Comparison of ENCODE assay signal across 8 cellular contexts in genomic region chr3:123489400-123490004, GRCh38. TPM values are rescaled to one million over a fixed set of nuclear protein-coding genes. Genes with fewer than 3 reads are reported as not detected.
DNase-seq lines count a peak whose midpoint lies in the region; ATAC-seq and TF ChIP-seq lines count a peak whose summit lies in the region.

No MANE protein-coding gene starts in this region.

- TF ChIP-seq CTCF in HFF-Myc (IDR thresholded peaks at IDR 0.05; ENCODE audit: low read depth, low read length, missing control alignments) (peak; percentile 93), osteoblast (IDR thresholded peaks at IDR 0.05; ENCODE audit: extremely low read depth, low read depth, low read length) (peak; percentile 98)

- no peaks in the 10 kb centered on the region for H4K20me1 ChIP-seq in osteoblast (ENCODE audit: insufficient read depth, low read length)

- ATAC-seq in HG02938 (IDR thresholded peaks at IDR 0.05; ENCODE audit: unreplicated experiment), result no peak
- no peak for ATAC-seq in HG03439 (IDR thresholded peaks at IDR 0.05; ENCODE audit: unreplicated experiment)

- peaks cover 8% of the 10 kb centered on the region for H3K4me1 ChIP-seq in CD8-positive, alpha-beta memory T cell (ENCODE audit: insufficient read depth, low read length)
- no peaks in the 10 kb centered on the region for H3K4me1 ChIP-seq in osteoblast (ENCODE audit: insufficient read depth, low read length)

- H3K9me3 ChIP-seq in CD8-positive, alpha-beta memory T cell (ENCODE audit: low read length), result no peaks in the 10 kb centered on the region
- no peaks in the 10 kb centered on the region for H3K9me3 ChIP-seq in osteoblast (ENCODE audit: low read depth, low read length)

- H3K27me3 ChIP-seq in CD8-positive, alpha-beta memory T cell (ENCODE audit: insufficient read depth, low read length, poor library complexity, severe bottlenecking), result no peaks in the 10 kb centered on the region
- H3K27me3 ChIP-seq in osteoblast (ENCODE audit: insufficient read depth, low read length), result peaks cover 4% of the 10 kb centered on the region

- H3K4me3 ChIP-seq in CD8-positive, alpha-beta memory T cell (ENCODE audit: low read length), result no peak overlapping the region
- H3K4me3 ChIP-seq in HFF-Myc (replicated peaks; ENCODE audit: low read depth, low read length) (no peak overlapping the region), osteoblast (ENCODE audit: insufficient read depth, low read length) (no peak overlapping the region)

- H3K36me3 ChIP-seq in CD8-positive, alpha-beta memory T cell (ENCODE audit: insufficient read depth, low read length), result no peaks in the 10 kb centered on the region
- H3K36me3 ChIP-seq in osteoblast (ENCODE audit: insufficient read depth, low read length), result no peaks in the 10 kb centered on the region

- no peak overlapping the region for H3K27ac Mint-ChIP-seq in CD8-positive, alpha-beta memory T cell

- H3K9me3 Mint-ChIP-seq in CD8-positive, alpha-beta memory T cell, result no peaks in the 10 kb centered on the region

- DNase-seq in CD8-positive, alpha-beta memory T cell, result peak in 3 of 5 donors; percentile 8 to 13 (median 10)
- DNase-seq in HFF-Myc (ENCODE audit: extremely low read depth, low read depth), result peak; percentile 69
- DNase-seq in NOMO-1 treated with DMSO at 0.1 percent for 48 hours (lab: John Stamatoyannopoulos, UW; ENCODE audit: unreplicated experiment), result peak; percentile 30
- DNase-seq in activated T-cell treated with anti-CD3 and anti-CD28 coated beads, Interleukin-2, amount 50 U/mL, for 48 hours, result peak; percentile 65
- peak; percentile 38 for DNase-seq in foreskin melanocyte
- peak; percentile 92 for DNase-seq in osteoblast (ENCODE audit: insufficient read length, low spot score, missing footprints)

- H2AFZ ChIP-seq in osteoblast (ENCODE audit: low read length), result no peak overlapping the region

- H3K4me1 Mint-ChIP-seq in CD8-positive, alpha-beta memory T cell, result peaks cover 23 to 40% (median 33%) of the 10 kb centered on the region in 3 donors

- POLR2A ChIA-PET in CD8-positive, alpha-beta memory T cell (lab: Charles Lee), result no interaction called here

- CTCF ChIA-PET in CD8-positive, alpha-beta memory T cell (lab: Charles Lee), result interaction anchor here (0.7 to 1.4 kb wide), 4 partner anchors 10 to 50 kb away, joined by 3 to 4 read pairs (median 3); no protein-coding TSS in a partner anchor

- no peaks in the 10 kb centered on the region for H3K79me2 ChIP-seq in osteoblast (ENCODE audit: insufficient read depth, low read length)

- peaks cover 0 to under 1% of the 10 kb centered on the region in 2 donors for H3K27me3 Mint-ChIP-seq in CD8-positive, alpha-beta memory T cell

- H3K4me3 Mint-ChIP-seq in CD8-positive, alpha-beta memory T cell, result no peak overlapping the region

- no peak overlapping the region for H3K27ac ChIP-seq in CD8-positive, alpha-beta memory T cell (ENCODE audit: low read depth, low read length)
- no peak overlapping the region for H3K27ac ChIP-seq in osteoblast (ENCODE audit: low read depth, low read length)

- no peak overlapping the region for H3K4me2 ChIP-seq in osteoblast (ENCODE audit: insufficient read depth, low read length)

- peaks cover 0 to 22% (median 10%) of the 10 kb centered on the region in 3 donors for H3K36me3 Mint-ChIP-seq in CD8-positive, alpha-beta memory T cell

RNA-seq across cellular contexts. Expression of gene ADCY5, which starts 40.6 kb away (rescaled TPM):
- total RNA-seq in CD8-positive, alpha-beta memory T cell, result under 1 TPM in 1 of 2 experiments, not detected in 1; 0.16 TPM
- polyA plus RNA-seq in CD8-positive, alpha-beta memory T cell, result 0.02 TPM
- total RNA-seq in osteoblast, result 0.59 and 0.72 TPM in 2 replicates

Comparison
In these comparisons a context has a peak if more than half of its experiments do, and no peak if none do; other contexts are left out.
1. DNase-seq: peak in every context shown above with its lines; median percentile 92 in osteoblast; 69 in HFF-Myc; 65 in activated T-cell treated with anti-CD3 and anti-CD28 coated beads, Interleukin-2, amount 50 U/mL, for 48 hours; 38 in foreskin melanocyte; 30 in NOMO-1 treated with DMSO at 0.1 percent for 48 hours; 10 in CD8-positive, alpha-beta memory T cell.